35 cellular contexts compared by ENCODE assay signal in genomic region chr20:22027423-22027822, GRCh38.
"Had no signal": no experiment of that assay in that cellular context is flagged by ENCODE, and none has a peak within 500 bp of the region (broad histone marks: within the 10 kb centered on the region; RNA-seq: fewer than 3 reads in every experiment).

No MANE protein-coding gene starts in this region.

- H3K36me3 ChIP-seq: MG63 had no signal

- H3K4me3 ChIP-seq: MG63 had no signal

- H3K27me3 ChIP-seq: MG63 had no signal

- DNase-seq: Kasumi-1, MG63, MM.1S, MV-4-11, NCI-H1048, NCI-H1092, NCI-H1092 treated with DMSO at 0.1 percent for 48 hours, NCI-H1105, NCI-H1105 treated with DMSO at 0.1 percent for 48 hours, NCI-H1417, NCI-H1417 treated with DMSO at 0.1 percent for 48 hours, NCI-H1436, NCI-H1436 treated with DMSO at 0.1 percent for 48 hours, NCI-H146, NCI-H1694, NCI-H1694 treated with DMSO at 0.1 percent for 48 hours, NCI-H187, NCI-H187 treated with DMSO at 0.1 percent for 48 hours, NCI-H1930, NCI-H2029 treated with DMSO at 0.1 percent for 48 hours, NCI-H2081, NCI-H2081 treated with DMSO at 0.1 percent for 48 hours, NCI-H2107, NCI-H2171, NCI-H2171 treated with DMSO at 0.1 percent for 48 hours, NCI-H2227 treated with DMSO at 0.1 percent for 48 hours, NCI-H226, NCI-H345, NCI-H446, NCI-H446 treated with DMSO at 0.1 percent for 48 hours, NCI-H510A, NCI-H510A treated with DMSO at 0.1 percent for 48 hours, NCI-H524, NCI-H524 treated with DMSO at 0.1 percent for 48 hours, NCI-H526 had no signal

- H3K9me3 ChIP-seq: MG63 had no signal
